In genomic region chr7:48046458-48046857, GRCh38 we compare ENCODE assay signal across 17 cellular contexts. TPM values are rescaled to one million over a fixed set of nuclear protein-coding genes. Genes with fewer than 3 reads are reported as not detected.
DNase-seq lines count a peak whose midpoint lies in the region; ATAC-seq and TF ChIP-seq lines count a peak whose summit lies in the region.
"Had no signal": no experiment of that assay in that cellular context is flagged by ENCODE, and none has a peak within 500 bp of the region (broad histone marks: within the 10 kb centered on the region; RNA-seq: fewer than 3 reads in every experiment).

No MANE protein-coding gene starts in this region.

- in situ Hi-C loops in KBM-7 (cut with MboI; ENCODE audit: low pct_unique_long_range_greater_than_20kb, low sequenced_read_pairs) = no loop called here

- no peaks in the 10 kb centered on the region for H3K9me3 Mint-ChIP-seq in central memory CD8-positive, alpha-beta T cell
- H3K9me3 Mint-ChIP-seq in progenitor cell of endocrine pancreas (ENCODE audit: low read depth) = no peaks in the 10 kb centered on the region
- H3K9me3 Mint-ChIP-seq: activated naive CD4-positive, alpha-beta T cell treated with anti-CD3 and anti-CD28 coated beads, Interleukin-2, amount 50 U/mL, for 72 hours had no signal

- no peak for TF ChIP-seq CTCF in progenitor cell of endocrine pancreas (IDR thresholded peaks at IDR 0.05; ENCODE audit: unreplicated experiment)

- H3K4me3 Mint-ChIP-seq in central memory CD8-positive, alpha-beta T cell = peak overlapping the region; percentile 43
- no peak overlapping the region for H3K4me3 Mint-ChIP-seq in progenitor cell of endocrine pancreas (ENCODE audit: low read depth)

- H3K36me3 Mint-ChIP-seq in central memory CD8-positive, alpha-beta T cell (ENCODE audit: insufficient read depth) = peaks cover 4% of the 10 kb centered on the region
- no peaks in the 10 kb centered on the region for H3K36me3 Mint-ChIP-seq in progenitor cell of endocrine pancreas (ENCODE audit: insufficient read depth)
- H3K36me3 Mint-ChIP-seq: activated naive CD4-positive, alpha-beta T cell treated with anti-CD3 and anti-CD28 coated beads, Interleukin-2, amount 50 U/mL, for 72 hours had no signal

- peak in 5 of 6 experiments; percentile 3 to 64 (median 25) for DNase-seq in stimulated activated naive CD4-positive, alpha-beta T cell (lab: John Stamatoyannopoulos, UW)
- DNase-seq in stimulated activated naive CD4-positive, alpha-beta T cell treated with Interleukin-2 at 50 U/mL for 16 hours (lab: John Stamatoyannopoulos, UW) = no peak
- DNase-seq in NOMO-1 treated with DMSO at 0.1 percent for 48 hours (lab: John Stamatoyannopoulos, UW; ENCODE audit: unreplicated experiment) (peak; percentile 88), progenitor cell of endocrine pancreas (ENCODE audit: low spot score, unreplicated experiment) (no peak), KBM-7 (no peak)
- no peak for DNase-seq in central memory CD8-positive, alpha-beta T cell (ENCODE audit: low spot score in 2 of 2)
- no peak for DNase-seq in stimulated activated CD4-positive, alpha-beta T cell treated with anti-CD3 and anti-CD28 coated beads, Interleukin-1b, Interleukin-23, amount 100 ng/mL, for 48 hours
- DNase-seq: cerebellar nuclear complex, gastrocnemius medialis, NCI-H1930, NCI-H748 treated with DMSO at 0.1 percent for 48 hours, T-helper 9 cell had no signal

- no peaks in the 10 kb centered on the region for H3K27me3 Mint-ChIP-seq in central memory CD8-positive, alpha-beta T cell
- peaks cover 20% of the 10 kb centered on the region for H3K27me3 Mint-ChIP-seq in progenitor cell of endocrine pancreas

- H3K27ac Mint-ChIP-seq in central memory CD8-positive, alpha-beta T cell (ENCODE audit: low read depth) = no peak overlapping the region
- H3K27ac Mint-ChIP-seq in progenitor cell of endocrine pancreas = no peak overlapping the region

- peak; percentile 61 for ATAC-seq in central memory CD8-positive, alpha-beta T cell (replicated peaks; ENCODE audit: extremely low read depth, poor library complexity, severe bottlenecking)
- ATAC-seq in HG02763 (IDR thresholded peaks at IDR 0.05; ENCODE audit: unreplicated experiment) = no peak
- ATAC-seq: gastrocnemius medialis, Right ventricle myocardium inferior had no signal

- H3K4me1 Mint-ChIP-seq in central memory CD8-positive, alpha-beta T cell = peaks cover 36% of the 10 kb centered on the region
- H3K4me1 Mint-ChIP-seq in progenitor cell of endocrine pancreas (ENCODE audit: low read depth) = no peaks in the 10 kb centered on the region

RNA-seq across cellular contexts. Expression of gene C7orf57, which starts 11.1 kb away (rescaled TPM):
- total RNA-seq in progenitor cell of endocrine pancreas = not detected in 2 replicates
- total RNA-seq: gastrocnemius medialis, lung microvascular endothelial cell, Right ventricle myocardium inferior, skeletal muscle tissue had no signal

RNA-seq across cellular contexts. Expression of gene SUN3, which starts 17.6 kb away (rescaled TPM):
- not detected in 2 replicates for total RNA-seq in progenitor cell of endocrine pancreas
- total RNA-seq: activated naive CD4-positive, alpha-beta T cell treated with anti-CD3 and anti-CD28 coated beads, Interleukin-2, amount 50 U/mL, for 72 hours; gastrocnemius medialis; lung microvascular endothelial cell; Right ventricle myocardium inferior; skeletal muscle tissue had no signal

RNA-seq across cellular contexts. Expression of gene UPP1, which starts 42.6 kb away (rescaled TPM):
- total RNA-seq in progenitor cell of endocrine pancreas = 10.6 and 15.2 TPM in 2 replicates

Comparison
In these comparisons a context has a peak if more than half of its experiments do, and no peak if none do; other contexts are left out.
1. DNase-seq: peak in stimulated activated naive CD4-positive, alpha-beta T cell (5 of 6) and NOMO-1 treated with DMSO at 0.1 percent for 48 hours (single experiment); none in stimulated activated naive CD4-positive, alpha-beta T cell treated with Interleukin-2 at 50 U/mL for 16 hours (single experiment), central memory CD8-positive, alpha-beta T cell (0 of 2), stimulated activated CD4-positive, alpha-beta T cell treated with anti-CD3 and anti-CD28 coated beads, Interleukin-1b, Interleukin-23, amount 100 ng/mL, for 48 hours (single experiment), progenitor cell of endocrine pancreas (single experiment) and KBM-7 (single experiment).